Comparison of ENCODE assay signal across 8 cellular contexts in the genomic region with DNA sequence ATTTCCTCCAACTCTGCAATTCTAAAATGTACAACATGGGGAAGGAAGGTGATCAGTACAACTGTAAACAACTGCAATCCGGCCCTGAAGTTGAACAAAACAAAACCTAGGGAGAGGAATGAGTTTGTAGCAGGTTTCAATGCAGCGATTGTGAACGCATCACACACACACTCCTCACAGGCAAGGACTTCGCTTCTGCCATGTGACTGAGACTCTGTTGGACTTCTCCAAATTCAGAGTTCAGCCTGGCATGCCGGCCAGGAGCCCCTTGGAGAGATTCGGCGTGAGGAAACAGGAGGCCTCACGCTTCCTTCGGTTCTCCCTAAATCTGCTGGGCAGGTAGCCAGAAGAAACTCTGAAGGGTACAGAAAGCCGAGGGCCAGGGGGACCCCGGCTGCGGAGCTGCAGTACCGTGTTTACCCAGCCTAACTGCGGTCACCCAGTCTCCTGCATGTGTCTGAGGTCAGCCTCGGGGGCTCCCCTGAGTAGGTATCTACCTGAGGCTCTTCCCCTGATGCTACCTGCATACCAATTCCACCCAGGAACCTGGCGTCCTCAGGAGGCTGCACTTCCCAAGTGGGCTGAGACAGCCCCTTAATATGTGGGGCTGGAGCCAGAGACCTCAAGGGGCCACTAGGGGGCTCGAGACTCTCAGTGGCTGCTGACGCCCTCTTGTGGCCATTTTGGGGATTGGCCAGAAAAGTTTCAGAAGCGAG.
DNase-seq lines count a peak whose midpoint lies in the region; ATAC-seq lines count a peak whose summit lies in the region.

No MANE protein-coding gene starts in this region.

- no peaks in the 10 kb centered on the region for H3K27me3 ChIP-seq in layer of hippocampus (ENCODE audit: control insufficient read depth, insufficient read depth, low read length)

- H3K27ac ChIP-seq in layer of hippocampus (ENCODE audit: low read depth, low read length) = peak overlapping the region; percentile 31

- DNase-seq in EH (ENCODE audit: low read depth) (peak; percentile 87), NCI-H226 (peak; percentile 74)
- DNase-seq in activated CD4-positive, CD25-positive, alpha-beta regulatory T cell (lab: John Stamatoyannopoulos, UW) = peak; percentile 73 to 85 (median 76)
- DNase-seq in central memory CD4-positive, alpha-beta T cell = peak; percentile 82
- peak; percentile 76 to 82 (median 80) for DNase-seq in stimulated activated CD4-positive, alpha-beta T cell treated with anti-CD3 and anti-CD28 coated beads, Interleukin-1b, Interleukin-23, amount 100 ng/mL, for 24 hours (ENCODE audit: low read depth in 4 of 4, low spot score in 1 of 4)

- peak; percentile 52 for ATAC-seq in HG02970 (IDR thresholded peaks at IDR 0.05; ENCODE audit: low FRiP score, unreplicated experiment)
- ATAC-seq in GM21786 (IDR thresholded peaks at IDR 0.05; ENCODE audit: unreplicated experiment) = no peak
